ENCODE assay signal across 23 cellular contexts in genomic region chr14:54127526-54127925, GRCh38.
DNase-seq lines count a peak whose midpoint lies in the region; ATAC-seq, FAIRE-seq and TF ChIP-seq lines count a peak whose summit lies in the region.
"Had no signal": no experiment of that assay in that cellular context is flagged by ENCODE, and none has a peak within 500 bp of the region (broad histone marks: within the 10 kb centered on the region; RNA-seq: fewer than 3 reads in every experiment).

No MANE protein-coding gene starts in this region.

- no peak for TF ChIP-seq RAD21 in IMR-90 (IDR thresholded peaks at IDR 0.05; ENCODE audit: low read length)

- H3K27me3 ChIP-seq in IMR-90 (ENCODE audit: control insufficient read depth, insufficient read depth, low read length) (no peaks in the 10 kb centered on the region), keratinocyte (ENCODE audit: control insufficient read depth, extremely low read depth, insufficient read depth, low read length) (no peaks in the 10 kb centered on the region)
- H3K27me3 ChIP-seq: cardiac muscle cell, gastrocnemius medialis, pancreas, right lobe of liver had no signal

- H4K5ac ChIP-seq in IMR-90 (ENCODE audit: low read depth, low read length): no peak overlapping the region

- H3K36me3 ChIP-seq in IMR-90 (ENCODE audit: control insufficient read depth, insufficient read depth, low read length) (no peaks in the 10 kb centered on the region), keratinocyte (ENCODE audit: control insufficient read depth in 2 of 2, extremely low read depth in 1 of 2, insufficient read depth in 2 of 2, low read length in 2 of 2) (no peaks in the 10 kb centered on the region)
- H3K36me3 ChIP-seq: cardiac muscle cell, gastrocnemius medialis, pancreas, right lobe of liver had no signal

- TF ChIP-seq CTCF in Calu3 (IDR thresholded peaks at IDR 0.05; ENCODE audit: unreplicated experiment): no peak
- no peak for TF ChIP-seq CTCF in IMR-90 (conservative IDR thresholded peaks at IDR 0.05; ENCODE audit: low read depth, low read length)
- TF ChIP-seq CTCF in astrocyte of the spinal cord (IDR thresholded peaks at IDR 0.05; ENCODE audit: low read depth, low read length): no peak
- no peak for TF ChIP-seq CTCF in keratinocyte (optimal IDR thresholded peaks at IDR 0.05 in 1 of 3, IDR thresholded peaks at IDR 0.05 in 1 of 3, conservative IDR thresholded peaks at IDR 0.05 in 1 of 3; ENCODE audit: extremely low read depth in 1 of 3, insufficient read depth in 2 of 3, low read length in 3 of 3)
- TF ChIP-seq CTCF in endothelial cell (IDR thresholded peaks at IDR 0.05; ENCODE audit: unreplicated experiment): no peak

- H2AFZ ChIP-seq in IMR-90 (replicated peaks; ENCODE audit: low read length, poor library complexity) (no peak overlapping the region), keratinocyte (ENCODE audit: control insufficient read depth, low read length) (no peak overlapping the region)

- H3K4ac ChIP-seq in IMR-90 (ENCODE audit: low read depth, low read length): no peak overlapping the region

- CTCF ChIA-PET in Calu3 (lab: Charles Lee): interaction anchor here (0.7 kb wide), 1 partner anchor 294 kb away, joined by 3 read pairs; no protein-coding TSS in a partner anchor
- CTCF ChIA-PET in IMR-90 (lab: Yijun Ruan, JAX): no interaction called here

- intact Hi-C loops in Calu3 (cut with micrococcal nuclease; ENCODE audit: unreplicated experiment) (no loop called here), IMR-90 (cut with micrococcal nuclease) (no loop called here), head of caudate nucleus (cut with DNase I) (no loop called here)

- 33% methylated on average over 1 of the region's 2 CpGs; no CpG with 5 or more reads in 1 of the 2 experiments for WGBS in IMR-90 (ENCODE audit: extremely low coverage in 2 of 2, insufficient read length in 1 of 2), 2 experiments

- no peak overlapping the region for H4K91ac ChIP-seq in IMR-90 (ENCODE audit: insufficient read depth, low read depth, low read length)

- H4K20me1 ChIP-seq in IMR-90 (ENCODE audit: insufficient read depth, low read length) (no peaks in the 10 kb centered on the region), keratinocyte (ENCODE audit: control insufficient read depth, extremely low read depth, insufficient read depth, low read length) (no peaks in the 10 kb centered on the region)

- H2BK5ac ChIP-seq in IMR-90 (ENCODE audit: low read depth, low read length, poor library complexity, severe bottlenecking): no peak overlapping the region

- no peak overlapping the region for H4K8ac ChIP-seq in IMR-90 (ENCODE audit: low read depth in 2 of 2, low read length in 2 of 2)

- dilution Hi-C loops in IMR-90 (cut with HindIII; ENCODE audit: low sequenced_read_pairs, unreplicated experiment) (no loop called here), keratinocyte (cut with MboI; ENCODE audit: extremely low pct_ligation_motif_present, low sequenced_read_pairs) (no loop called here)

- no peak overlapping the region for H2AK9ac ChIP-seq in IMR-90 (replicated peaks; ENCODE audit: low read depth, low read length, poor library complexity)

- no peaks in the 10 kb centered on the region for H3K79me1 ChIP-seq in IMR-90 (ENCODE audit: low read depth in 1 of 2, low read length in 2 of 2)

- no peak overlapping the region for H3K4me3 ChIP-seq in IMR-90 (ENCODE audit: insufficient read depth, low read depth, low read length)
- no peak overlapping the region for H3K4me3 ChIP-seq in astrocyte of the spinal cord (ENCODE audit: low read depth, low read length)
- no peak overlapping the region for H3K4me3 ChIP-seq in keratinocyte (ENCODE audit: control insufficient read depth in 2 of 3, extremely low read depth in 1 of 3, insufficient read depth in 2 of 3, low read depth in 1 of 3, low read length in 3 of 3)
- H3K4me3 ChIP-seq: cardiac muscle cell, gastrocnemius medialis, pancreas, right lobe of liver had no signal

- TF ChIP-seq POLR2A in IMR-90 (IDR thresholded peaks at IDR 0.05; ENCODE audit: low read depth, low read length): no peak

- no peak overlapping the region for H2BK20ac ChIP-seq in IMR-90 (ENCODE audit: low read depth, low read length)

- H3K27ac Mint-ChIP-seq in Calu3 (ENCODE audit: unreplicated experiment): no peak overlapping the region
- no peak overlapping the region for H3K27ac Mint-ChIP-seq in endothelial cell (ENCODE audit: unreplicated experiment)
- H3K27ac Mint-ChIP-seq: activated CD4-positive, alpha-beta T cell treated with anti-CD3 and anti-CD28 coated beads, Interleukin-2, amount 10 ng/mL, durations not matched to agents 7 days and 5 days; activated naive CD8-positive, alpha-beta T cell treated with anti-CD3 and anti-CD28 coated beads, Interleukin-2, amount 10 ng/mL, durations not matched to agents 7 days and 5 days; activated T-helper 17 cell treated with anti-CD3 and anti-CD28 coated beads, Interleukin-2, amount 50 U/mL, for 72 hours; dendritic cell treated with granulocyte-macrophage colony-stimulating factor and Interleukin-4, amounts not matched to agents 40 ng/mL and 50 ng/mL, for 4 days; natural killer cell had no signal

- H3K4me1 Mint-ChIP-seq in Calu3 (ENCODE audit: low read depth, unreplicated experiment): peaks cover 21% of the 10 kb centered on the region
- peaks cover 5% of the 10 kb centered on the region for H3K4me1 Mint-ChIP-seq in endothelial cell (ENCODE audit: unreplicated experiment)
- H3K4me1 Mint-ChIP-seq: activated CD4-positive, alpha-beta T cell treated with anti-CD3 and anti-CD28 coated beads, Interleukin-2, amount 10 ng/mL, durations not matched to agents 7 days and 5 days; activated naive CD8-positive, alpha-beta T cell treated with anti-CD3 and anti-CD28 coated beads, Interleukin-2, amount 10 ng/mL, durations not matched to agents 7 days and 5 days; activated T-helper 17 cell treated with anti-CD3 and anti-CD28 coated beads, Interleukin-2, amount 50 U/mL, for 72 hours; natural killer cell had no signal

- POLR2A ChIA-PET in IMR-90 (lab: Charles Lee; ENCODE audit: unreplicated experiment): no interaction called here

- H3K9me3 ChIP-seq in IMR-90 (ENCODE audit: control insufficient read depth, insufficient read depth, low read length) (no peaks in the 10 kb centered on the region), keratinocyte (ENCODE audit: control insufficient read depth, low read depth, low read length) (no peaks in the 10 kb centered on the region)
- H3K9me3 ChIP-seq: gastrocnemius medialis, pancreas, right lobe of liver had no signal

- no peak overlapping the region for H3K14ac ChIP-seq in IMR-90 (replicated peaks; ENCODE audit: low read depth, low read length)

- H3K23ac ChIP-seq in IMR-90 (ENCODE audit: low read depth, low read length): no peak overlapping the region

- H3K27me3 Mint-ChIP-seq in Calu3 (ENCODE audit: unreplicated experiment): no peaks in the 10 kb centered on the region
- H3K27me3 Mint-ChIP-seq in endothelial cell (ENCODE audit: unreplicated experiment): no peaks in the 10 kb centered on the region
- H3K27me3 Mint-ChIP-seq: activated CD4-positive, alpha-beta T cell treated with anti-CD3 and anti-CD28 coated beads, Interleukin-2, amount 10 ng/mL, durations not matched to agents 7 days and 5 days; activated naive CD8-positive, alpha-beta T cell treated with anti-CD3 and anti-CD28 coated beads, Interleukin-2, amount 10 ng/mL, durations not matched to agents 7 days and 5 days; activated T-helper 17 cell treated with anti-CD3 and anti-CD28 coated beads, Interleukin-2, amount 50 U/mL, for 72 hours; dendritic cell treated with granulocyte-macrophage colony-stimulating factor and Interleukin-4, amounts not matched to agents 40 ng/mL and 50 ng/mL, for 4 days had no signal

- H3K4me1 ChIP-seq in IMR-90 (ENCODE audit: control insufficient read depth, insufficient read depth, low read length) (no peaks in the 10 kb centered on the region), keratinocyte (ENCODE audit: control insufficient read depth, extremely low read depth, insufficient read depth, low read length) (no peaks in the 10 kb centered on the region)
- H3K4me1 ChIP-seq: gastrocnemius medialis, pancreas, right lobe of liver had no signal

- BruUV-seq in Calu3 (replicated peaks; lab: Mats Ljungman, UMichigan): no TSS peak
- BruUV-seq in IMR-90 (replicated peaks; lab: Mats Ljungman, UMichigan): no TSS peak

- H2BK120ac ChIP-seq in IMR-90 (ENCODE audit: low read depth, low read length): no peak overlapping the region

- no peak overlapping the region for H3K18ac ChIP-seq in IMR-90 (ENCODE audit: low read depth, low read length)

- DNase-seq in Calu3 (peak; percentile 32), IMR-90 (peak; percentile 37), astrocyte of the spinal cord (ENCODE audit: low read depth, low spot score) (peak; percentile 55), keratinocyte (ENCODE audit: low read depth, low spot score) (no peak), endothelial cell (ENCODE audit: low spot score) (no peak), head of caudate nucleus (no peak)
- DNase-seq: activated CD4-positive, alpha-beta T cell treated with anti-CD3 and anti-CD28 coated beads, Interleukin-2, amount 10 ng/mL, durations not matched to agents 7 days and 5 days; activated naive CD8-positive, alpha-beta T cell treated with anti-CD3 and anti-CD28 coated beads, Interleukin-2, amount 10 ng/mL, durations not matched to agents 7 days and 5 days; gastrocnemius medialis; GOT3; kidney glomerular epithelial cell; mesenchymal stem cell; natural killer cell; NCI-H2107; NCI-H526 treated with DMSO at 0.1 percent for 48 hours; pancreas; right lobe of liver; SHP77 had no signal

- in situ Hi-C loops in IMR-90 (cut with MboI; ENCODE audit: low sequenced_read_pairs): no loop called here
- in situ Hi-C loops in astrocyte of the spinal cord (cut with HindIII; ENCODE audit: low sequenced_read_pairs): no loop called here

- H3K4me3 Mint-ChIP-seq in Calu3 (ENCODE audit: low read depth, unreplicated experiment) (no peak overlapping the region), endothelial cell (ENCODE audit: unreplicated experiment) (no peak overlapping the region)
- H3K4me3 Mint-ChIP-seq: activated CD4-positive, alpha-beta T cell treated with anti-CD3 and anti-CD28 coated beads, Interleukin-2, amount 10 ng/mL, durations not matched to agents 7 days and 5 days; activated naive CD8-positive, alpha-beta T cell treated with anti-CD3 and anti-CD28 coated beads, Interleukin-2, amount 10 ng/mL, durations not matched to agents 7 days and 5 days; activated T-helper 17 cell treated with anti-CD3 and anti-CD28 coated beads, Interleukin-2, amount 50 U/mL, for 72 hours; dendritic cell treated with granulocyte-macrophage colony-stimulating factor and Interleukin-4, amounts not matched to agents 40 ng/mL and 50 ng/mL, for 4 days; natural killer cell had no signal

- H3K27ac ChIP-seq in IMR-90 (ENCODE audit: insufficient read depth, low read length): no peak overlapping the region
- H3K27ac ChIP-seq in keratinocyte (ENCODE audit: control insufficient read depth, insufficient read depth, low read length): no peak overlapping the region
- H3K27ac ChIP-seq: cardiac muscle cell, gastrocnemius medialis, pancreas, right lobe of liver had no signal

- H3K9me3 Mint-ChIP-seq in Calu3 (ENCODE audit: low read depth, unreplicated experiment): no peaks in the 10 kb centered on the region
- no peaks in the 10 kb centered on the region for H3K9me3 Mint-ChIP-seq in endothelial cell (ENCODE audit: unreplicated experiment)
- H3K9me3 Mint-ChIP-seq: activated CD4-positive, alpha-beta T cell treated with anti-CD3 and anti-CD28 coated beads, Interleukin-2, amount 10 ng/mL, durations not matched to agents 7 days and 5 days; dendritic cell treated with granulocyte-macrophage colony-stimulating factor and Interleukin-4, amounts not matched to agents 40 ng/mL and 50 ng/mL, for 4 days had no signal

- ATAC-seq in IMR-90 (ENCODE audit: low read depth): no peak
- ATAC-seq in HG02973 (IDR thresholded peaks at IDR 0.05; ENCODE audit: unreplicated experiment): no peak
- ATAC-seq: activated T-helper 17 cell treated with anti-CD3 and anti-CD28 coated beads, Interleukin-2, amount 50 U/mL, for 72 hours; gastrocnemius medialis; natural killer cell; right lobe of liver had no signal

- H3K9ac ChIP-seq in IMR-90 (ENCODE audit: low read depth, low read length) (no peak overlapping the region), keratinocyte (ENCODE audit: control insufficient read depth, extremely low read depth, insufficient read depth, low read length) (no peak overlapping the region)

- no peak overlapping the region for H2AK5ac ChIP-seq in IMR-90 (ENCODE audit: low read depth, low read length)

- FAIRE-seq in keratinocyte (lab: Jason Lieb, UNC): peak; percentile 84
- FAIRE-seq: GM12892, pancreas had no signal

- H3K79me2 ChIP-seq in keratinocyte (ENCODE audit: control insufficient read depth, insufficient read depth, low read length): no peaks in the 10 kb centered on the region

- H3K36me3 Mint-ChIP-seq in Calu3 (ENCODE audit: insufficient read depth, unreplicated experiment) (no peaks in the 10 kb centered on the region), endothelial cell (ENCODE audit: low read depth, unreplicated experiment) (no peaks in the 10 kb centered on the region)
- H3K36me3 Mint-ChIP-seq: activated naive CD8-positive, alpha-beta T cell treated with anti-CD3 and anti-CD28 coated beads, Interleukin-2, amount 10 ng/mL, durations not matched to agents 7 days and 5 days; natural killer cell had no signal

- H2BK15ac ChIP-seq in IMR-90 (ENCODE audit: low read depth, low read length): no peak overlapping the region

- H3K9me1 ChIP-seq in IMR-90 (ENCODE audit: insufficient read depth, low read length) (no peaks in the 10 kb centered on the region), keratinocyte (ENCODE audit: control insufficient read depth, extremely low read depth, insufficient read depth, low read length) (no peaks in the 10 kb centered on the region)

- no peak overlapping the region for H3K56ac ChIP-seq in IMR-90 (ENCODE audit: extremely low read depth, insufficient read depth, low read length)

- H3K4me2 ChIP-seq in IMR-90 (ENCODE audit: low read depth, low read length): no peak overlapping the region
- no peak overlapping the region for H3K4me2 ChIP-seq in keratinocyte (ENCODE audit: control insufficient read depth, extremely low read depth, insufficient read depth, low read depth, low read length)

Comparison
In these comparisons a context has a peak if more than half of its experiments do, and no peak if none do; other contexts are left out.
1. DNase-seq: peak in Calu3 (single experiment), IMR-90 (single experiment) and astrocyte of the spinal cord (single experiment); none in keratinocyte (single experiment), endothelial cell (single experiment) and head of caudate nucleus (0 of 42).